8 cellular contexts compared by ENCODE assay signal in genomic region chr12:116559080-116559329, GRCh38. TPM values are rescaled to one million over a fixed set of nuclear protein-coding genes. Genes with fewer than 3 reads are reported as not detected.
DNase-seq lines count a peak whose midpoint lies in the region; ATAC-seq, FAIRE-seq and TF ChIP-seq lines count a peak whose summit lies in the region.

No MANE protein-coding gene starts in this region.

- TF ChIP-seq POLR2A in GM12892 (IDR thresholded peaks at IDR 0.05; ENCODE audit: low read depth, low read length): no peak

- H3K27ac Mint-ChIP-seq in stimulated activated naive CD8-positive, alpha-beta T cell treated with anti-CD3 and anti-CD28 coated beads, Interleukin-15, Interleukin-2, amounts not matched to agents 100 ng/mL and 50 ng/mL, for 24 hours: peak overlapping the region; percentile 97

- no peaks in the 10 kb centered on the region for H3K27me3 Mint-ChIP-seq in stimulated activated naive CD8-positive, alpha-beta T cell treated with anti-CD3 and anti-CD28 coated beads, Interleukin-15, Interleukin-2, amounts not matched to agents 100 ng/mL and 50 ng/mL, for 24 hours

- peak overlapping the region; percentile 94 for H3K4me2 ChIP-seq in Loucy (ENCODE audit: low read depth, low read length, poor library complexity, severe bottlenecking)

- H3K79me2 ChIP-seq in Loucy (ENCODE audit: insufficient read depth, low read length): peaks cover 28% of the 10 kb centered on the region

- peak overlapping the region; percentile 73 for H3K27ac ChIP-seq in epithelial cell of prostate

- H3K4me3 Mint-ChIP-seq in stimulated activated naive CD8-positive, alpha-beta T cell treated with anti-CD3 and anti-CD28 coated beads, Interleukin-15, Interleukin-2, amounts not matched to agents 100 ng/mL and 50 ng/mL, for 24 hours: peak overlapping the region; percentile 80

- peak overlapping the region; percentile 81 for H3K4me3 ChIP-seq in Loucy (ENCODE audit: low read length, poor library complexity, severe bottlenecking)

- H3K9me3 Mint-ChIP-seq in stimulated activated naive CD8-positive, alpha-beta T cell treated with anti-CD3 and anti-CD28 coated beads, Interleukin-15, Interleukin-2, amounts not matched to agents 100 ng/mL and 50 ng/mL, for 24 hours: no peaks in the 10 kb centered on the region

- no peaks in the 10 kb centered on the region for H4K20me1 ChIP-seq in Loucy (ENCODE audit: insufficient read depth, low read length, poor library complexity, severe bottlenecking)

- H2AFZ ChIP-seq in Loucy (ENCODE audit: low read length): no peak overlapping the region

- peaks cover 60% of the 10 kb centered on the region for H3K4me1 ChIP-seq in Loucy (ENCODE audit: insufficient read depth, low read length, poor library complexity, severe bottlenecking)

- H3K9me3 ChIP-seq in Loucy (ENCODE audit: insufficient read depth, low read depth, low read length): peaks cover 15% of the 10 kb centered on the region; the same call in 1 of the 2 replicates

- peak overlapping the region; percentile 99 for H3K9ac ChIP-seq in Loucy (ENCODE audit: low read depth, low read length, poor library complexity, severe bottlenecking)

- DNase-seq in epithelial cell of prostate (ENCODE audit: low read depth, low spot score) (no peak), COR-L47 (lab: John Stamatoyannopoulos, UW) (no peak), GM12892 (ENCODE audit: insufficient read length) (no peak), NCI-H446 (lab: John Stamatoyannopoulos, UW) (no peak)

- H3K9me2 ChIP-seq in Loucy (replicated peaks; ENCODE audit: low read depth, low read length): no peaks in the 10 kb centered on the region

- no peaks in the 10 kb centered on the region for H3K27me3 ChIP-seq in Loucy (ENCODE audit: insufficient read depth, low read length, poor library complexity, severe bottlenecking)

- H3F3A ChIP-seq in Loucy (ENCODE audit: low read depth): peaks cover 16% of the 10 kb centered on the region

- no peak for FAIRE-seq in GM12892 (lab: Jason Lieb, UNC)

- no peak for TF ChIP-seq CTCF in Loucy (conservative IDR thresholded peaks at IDR 0.05; ENCODE audit: low read length)

- peak; percentile 39 for ATAC-seq in GM18858 (IDR thresholded peaks at IDR 0.05; ENCODE audit: unreplicated experiment)
- peak; percentile 65 for ATAC-seq in GM21723 (IDR thresholded peaks at IDR 0.05; ENCODE audit: unreplicated experiment)

- no peaks in the 10 kb centered on the region; the same call in 1 of the 2 replicates for H3K36me3 ChIP-seq in Loucy (ENCODE audit: insufficient read depth, low read length)

- peaks cover 47% of the 10 kb centered on the region for H3K4me1 Mint-ChIP-seq in stimulated activated naive CD8-positive, alpha-beta T cell treated with anti-CD3 and anti-CD28 coated beads, Interleukin-15, Interleukin-2, amounts not matched to agents 100 ng/mL and 50 ng/mL, for 24 hours (ENCODE audit: low read depth)

- H3K36me3 Mint-ChIP-seq in stimulated activated naive CD8-positive, alpha-beta T cell treated with anti-CD3 and anti-CD28 coated beads, Interleukin-15, Interleukin-2, amounts not matched to agents 100 ng/mL and 50 ng/mL, for 24 hours (ENCODE audit: low read depth): no peaks in the 10 kb centered on the region

RNA-seq across cellular contexts. Expression of gene MAP1LC3B2, which starts 0.2 kb away (rescaled TPM):
- 6.1 TPM for polyA plus RNA-seq in GM12892 (2012; ENCODE audit: missing spikeins)
